ENCODE assay signal across 28 cellular contexts in genomic region chr5:98637607-98638006, GRCh38.
"Had no signal": no experiment of that assay in that cellular context is flagged by ENCODE, and none has a peak within 500 bp of the region (broad histone marks: within the 10 kb centered on the region; RNA-seq: fewer than 3 reads in every experiment).

No MANE protein-coding gene starts in this region.

- H3K27ac Mint-ChIP-seq: activated naive CD8-positive, alpha-beta T cell; effector memory CD8-positive, alpha-beta T cell; natural killer cell treated with Interleukin-12 subunit alpha and Interleukin-12 subunit beta and Interleukin-15 and Interleukin-18, amount 100 ng/mL, for 72 hours; stimulated activated naive B cell treated with anti-CD40 and anti-IgM and Interleukin-4, amounts not matched to agents 10 μg/mL and 1 μg/mL and 100 μg/mL, for 72 hours; T-helper 1 cell treated with Interleukin-12 subunit alpha and Interleukin-12 subunit beta and Interleukin-4 antibody, amounts not matched to agents 30 μg/mL and 1 μg/mL, for 36 hours had no signal

- H3K36me3 Mint-ChIP-seq: activated naive CD8-positive, alpha-beta T cell; natural killer cell treated with Interleukin-12 subunit alpha and Interleukin-12 subunit beta and Interleukin-15 and Interleukin-18, amount 100 ng/mL, for 72 hours; stimulated activated naive B cell treated with anti-CD40 and anti-IgM and Interleukin-4, amounts not matched to agents 10 μg/mL and 1 μg/mL and 100 μg/mL, for 72 hours had no signal

- H3K9me3 ChIP-seq: adrenal gland, ascending aorta, left lung, lower lobe of right lung, neutrophil, stomach, thyroid gland, upper lobe of left lung had no signal

- H3K4me3 Mint-ChIP-seq: activated naive CD8-positive, alpha-beta T cell; effector memory CD8-positive, alpha-beta T cell; natural killer cell treated with Interleukin-12 subunit alpha and Interleukin-12 subunit beta and Interleukin-15 and Interleukin-18, amount 100 ng/mL, for 72 hours; stimulated activated naive B cell treated with anti-CD40 and anti-IgM and Interleukin-4, amounts not matched to agents 10 μg/mL and 1 μg/mL and 100 μg/mL, for 72 hours; T-helper 1 cell treated with Interleukin-12 subunit alpha and Interleukin-12 subunit beta and Interleukin-4 antibody, amounts not matched to agents 30 μg/mL and 1 μg/mL, for 36 hours had no signal

- ATAC-seq: effector memory CD8-positive, alpha-beta T cell; foreskin keratinocyte; left lung; lower lobe of right lung; natural killer cell treated with Interleukin-12 subunit alpha and Interleukin-12 subunit beta and Interleukin-15 and Interleukin-18, amount 100 ng/mL, for 72 hours; sciatic nerve; stimulated activated naive B cell treated with anti-CD40 and anti-IgM and Interleukin-4, amounts not matched to agents 10 μg/mL and 1 μg/mL and 100 μg/mL, for 72 hours had no signal

- H3K4me1 ChIP-seq: ascending aorta, foreskin keratinocyte, left lung, lower lobe of right lung, thyroid gland, upper lobe of left lung had no signal

- DNase-seq: activated CD4-positive, alpha-beta T cell treated with anti-CD3 and anti-CD28 coated beads for 4 hours; activated CD4-positive, alpha-beta T cell treated with anti-CD3 and anti-CD28 coated beads, Interleukin-2, amount 50 U/mL, for 4 hours; activated effector memory CD4-positive, alpha-beta T cell treated with Interleukin-2 at 50 U/mL for 16 hours; activated naive CD4-positive, alpha-beta T cell treated with Interleukin-2 at 50 U/mL for 16 hours; adrenal gland; brain microvascular endothelial cell; cortex of kidney; effector memory CD8-positive, alpha-beta T cell; foreskin keratinocyte; kidney glomerular epithelial cell; left lung; lower lobe of right lung; mesenchymal stem cell; small intestine; stimulated activated CD4-positive, alpha-beta T cell treated with anti-CD3 and anti-CD28 coated beads, Interleukin-4, amount 100 ng/mL, for 24 hours; stimulated activated CD8-positive, alpha-beta memory T cell treated with anti-CD3 and anti-CD28 coated beads, Interleukin-4, amount 100 ng/mL, for 48 hours; stimulated activated naive B cell treated with anti-CD40 and anti-IgM and Interleukin-4, amounts not matched to agents 10 μg/mL and 1 μg/mL and 100 μg/mL, for 72 hours; stomach; T-helper 9 cell; thyroid gland; upper lobe of left lung had no signal

- H3K4me1 Mint-ChIP-seq: stimulated activated naive B cell treated with anti-CD40 and anti-IgM and Interleukin-4, amounts not matched to agents 10 μg/mL and 1 μg/mL and 100 μg/mL, for 72 hours had no signal

- H3K36me3 ChIP-seq: adrenal gland, ascending aorta, brain microvascular endothelial cell, left lung, lower lobe of right lung, neutrophil, stomach, thyroid gland, upper lobe of left lung had no signal

- H3K9me3 Mint-ChIP-seq: stimulated activated naive B cell treated with anti-CD40 and anti-IgM and Interleukin-4, amounts not matched to agents 10 μg/mL and 1 μg/mL and 100 μg/mL, for 72 hours; T-helper 1 cell treated with Interleukin-12 subunit alpha and Interleukin-12 subunit beta and Interleukin-4 antibody, amounts not matched to agents 30 μg/mL and 1 μg/mL, for 36 hours had no signal

- H3K27ac ChIP-seq: adrenal gland, ascending aorta, brain microvascular endothelial cell, foreskin keratinocyte, left lung, lower lobe of right lung, neutrophil, stomach, thyroid gland, upper lobe of left lung, VCaP had no signal

- H3K27me3 ChIP-seq: adrenal gland, ascending aorta, brain microvascular endothelial cell, foreskin keratinocyte, left lung, neutrophil, stomach, thyroid gland, upper lobe of left lung had no signal

- H3K27me3 Mint-ChIP-seq: effector memory CD8-positive, alpha-beta T cell; natural killer cell treated with Interleukin-12 subunit alpha and Interleukin-12 subunit beta and Interleukin-15 and Interleukin-18, amount 100 ng/mL, for 72 hours had no signal

- H3K4me3 ChIP-seq: adrenal gland, ascending aorta, left lung, lower lobe of right lung, stomach, thyroid gland, upper lobe of left lung had no signal
